In genomic region chr10:7956508-7956907, GRCh38 we compare ENCODE assay signal across 8 cellular contexts.
DNase-seq lines count a peak whose midpoint lies in the region; ATAC-seq and TF ChIP-seq lines count a peak whose summit lies in the region.

No MANE protein-coding gene starts in this region.

- H2AFZ ChIP-seq in Loucy (ENCODE audit: low read length), result no peak overlapping the region

- POLR2A ChIA-PET in CD8-positive, alpha-beta T cell (lab: Charles Lee), result interaction anchor here (0.5 kb wide), 1 partner anchor 16 kb away, joined by 3 read pairs; no protein-coding TSS in a partner anchor

- H3K79me2 ChIP-seq in Loucy (ENCODE audit: insufficient read depth, low read length), result peaks cover 7% of the 10 kb centered on the region; the same call in 1 of the 2 replicates

- H3K36me3 ChIP-seq in Loucy (ENCODE audit: insufficient read depth, low read length), result no peaks in the 10 kb centered on the region
- no peaks in the 10 kb centered on the region for H3K36me3 ChIP-seq in CD8-positive, alpha-beta T cell (ENCODE audit: insufficient read depth, low read length)

- peaks cover 24% of the 10 kb centered on the region for H3K4me1 Mint-ChIP-seq in CD8-positive, alpha-beta T cell (ENCODE audit: low read depth)

- DNase-seq in GF-D8 (lab: John Stamatoyannopoulos, UW) (peak; percentile 66), epithelial cell of proximal tubule (ENCODE audit: low read depth) (peak; percentile 7), substantia nigra (lab: John Stamatoyannopoulos, UW) (no peak), mesenteric fat pad (ENCODE audit: low spot score) (no peak), SHP77 (lab: John Stamatoyannopoulos, UW) (no peak)
- DNase-seq in CD8-positive, alpha-beta T cell, result no peak

- no peaks in the 10 kb centered on the region for H3K9me3 Mint-ChIP-seq in CD8-positive, alpha-beta T cell

- no peak overlapping the region for H3K27ac ChIP-seq in CD8-positive, alpha-beta T cell (ENCODE audit: low read depth, low read length)
- no peak overlapping the region for H3K27ac ChIP-seq in substantia nigra (ENCODE audit: low read depth, low read length, poor library complexity, severe bottlenecking)

- no peaks in the 10 kb centered on the region for H3F3A ChIP-seq in Loucy (ENCODE audit: low read depth)

- no peaks in the 10 kb centered on the region for H3K27me3 Mint-ChIP-seq in CD8-positive, alpha-beta T cell (ENCODE audit: low read depth)

- peak; percentile 83 for ATAC-seq in GM21737 (IDR thresholded peaks at IDR 0.05; ENCODE audit: unreplicated experiment)
- ATAC-seq in CD8-positive, alpha-beta T cell, result no peak

- H4K20me1 ChIP-seq in Loucy (ENCODE audit: insufficient read depth, low read length, poor library complexity, severe bottlenecking), result no peaks in the 10 kb centered on the region

- peaks cover 5% of the 10 kb centered on the region for H3K36me3 Mint-ChIP-seq in CD8-positive, alpha-beta T cell

- no peak overlapping the region for H3K4me3 ChIP-seq in Loucy (ENCODE audit: low read length, poor library complexity, severe bottlenecking)
- H3K4me3 ChIP-seq in epithelial cell of proximal tubule (ENCODE audit: low read depth, low read length), result no peak overlapping the region
- no peak overlapping the region for H3K4me3 ChIP-seq in CD8-positive, alpha-beta T cell (ENCODE audit: low read depth, low read length)

- CTCF ChIA-PET in CD8-positive, alpha-beta T cell (lab: Charles Lee), result no interaction called here

- peak overlapping the region; percentile 16 for H3K4me2 ChIP-seq in Loucy (ENCODE audit: low read depth, low read length, poor library complexity, severe bottlenecking)

- H3K4me1 ChIP-seq in Loucy (ENCODE audit: insufficient read depth, low read length, poor library complexity, severe bottlenecking), result peaks cover 20% of the 10 kb centered on the region
- H3K4me1 ChIP-seq in CD8-positive, alpha-beta T cell (ENCODE audit: insufficient read depth, low read length), result no peaks in the 10 kb centered on the region

- no peak overlapping the region for H3K9ac ChIP-seq in Loucy (ENCODE audit: low read depth, low read length, poor library complexity, severe bottlenecking)

- intact Hi-C loops in CD8-positive, alpha-beta T cell (cut with DNase I, micrococcal nuclease), result no loop called here

- H3K9me3 ChIP-seq in Loucy (ENCODE audit: insufficient read depth, low read depth, low read length), result no peaks in the 10 kb centered on the region
- H3K9me3 ChIP-seq in CD8-positive, alpha-beta T cell (ENCODE audit: low read length), result no peaks in the 10 kb centered on the region

- no peak overlapping the region for H3K27ac Mint-ChIP-seq in CD8-positive, alpha-beta T cell

- H3K9me2 ChIP-seq in Loucy (replicated peaks; ENCODE audit: low read depth, low read length), result no peaks in the 10 kb centered on the region

- TF ChIP-seq CTCF in Loucy (conservative IDR thresholded peaks at IDR 0.05; ENCODE audit: low read length), result no peak
- no peak for TF ChIP-seq CTCF in epithelial cell of proximal tubule (conservative IDR thresholded peaks at IDR 0.05; ENCODE audit: low read depth, low read length)
- no peak for TF ChIP-seq CTCF in CD8-positive, alpha-beta T cell (IDR thresholded peaks at IDR 0.05)

- no peak overlapping the region for H3K4me3 Mint-ChIP-seq in CD8-positive, alpha-beta T cell

- H3K27me3 ChIP-seq in Loucy (ENCODE audit: insufficient read depth, low read length, poor library complexity, severe bottlenecking), result no peaks in the 10 kb centered on the region
- H3K27me3 ChIP-seq in CD8-positive, alpha-beta T cell (ENCODE audit: insufficient read depth, low read length), result no peaks in the 10 kb centered on the region

Comparison
In these comparisons a context has a peak if more than half of its experiments do, and no peak if none do; other contexts are left out.
1. DNase-seq: peak in GF-D8 (single experiment) and epithelial cell of proximal tubule (single experiment); none in CD8-positive, alpha-beta T cell (0 of 7), substantia nigra (0 of 49), mesenteric fat pad (single experiment) and SHP77 (0 of 2).